8 cellular contexts compared by ENCODE assay signal in genomic region chr10:68720793-68721672, GRCh38. TPM values are rescaled to one million over a fixed set of nuclear protein-coding genes. Genes with fewer than 3 reads are reported as not detected.
DNase-seq lines count a peak whose midpoint lies in the region; ATAC-seq and TF ChIP-seq lines count a peak whose summit lies in the region.

Gene CCAR1 (plus strand): TSS chr10:68721239. CDS start chr10:68722505, 1,266 bp downstream.

- 1% methylated on average over 41 to 57 of the region's 72 CpGs for WGBS in GM23248 (ENCODE audit: low coverage in 1 of 2, low lambda C conversion rate in 2 of 2, missing lambda C conversion rate in 2 of 2), 2 experiments
- WGBS in esophagus squamous epithelium, 2 donors: 0% methylated on average over 27 to 39 of the region's 72 CpGs

- no peaks in the 10 kb centered on the region for H3K9me2 ChIP-seq in GM23248 (ENCODE audit: insufficient read depth)

- peaks cover 49% of the 10 kb centered on the region for H3K79me2 ChIP-seq in DND-41 (ENCODE audit: insufficient read depth, low read length)
- H3K79me2 ChIP-seq in GM23248 (ENCODE audit: insufficient read depth): peaks cover 50% of the 10 kb centered on the region

- H3K9ac ChIP-seq in DND-41 (ENCODE audit: low read depth, low read length) (peak within 1 kb of the TSS; percentile 97), GM23248 (peak within 1 kb of the TSS; percentile 90)

- H3K27ac ChIP-seq in DND-41 (ENCODE audit: low read length): peak within 1 kb of the TSS; percentile 80
- peak within 1 kb of the TSS; percentile 84 for H3K27ac ChIP-seq in GM23248
- H3K27ac ChIP-seq in esophagus squamous epithelium: peak within 1 kb of the TSS; percentile 92 to 93 (median 92)

- H3F3A ChIP-seq in GM23248 (ENCODE audit: insufficient read depth): no peaks in the 10 kb centered on the region

- ATAC-seq in DND-41 (ENCODE audit: insufficient read depth, low read depth): peak; percentile 98

- DNase-seq in DND-41 (peak; percentile 98), GM23248 (peak; percentile 99), Kasumi-1 (lab: John Stamatoyannopoulos, UW) (peak; percentile 100), RPMI7951 (ENCODE audit: low read depth) (peak; percentile 98), esophagus squamous epithelium (lab: John Stamatoyannopoulos, UW) (peak; percentile 87), myocyte (ENCODE audit: low read depth) (peak; percentile 99)
- DNase-seq in activated T-helper 1 cell treated with anti-CD3 and anti-CD28 coated beads, Interleukin-12 subunit alpha, Interleukin-12 subunit beta, Interleukin-2, Interleukin-4 antibody, amounts not matched to agents 30 ng/mL and 10 ng/mL and 1 ng/mL, durations not matched to agents 14 hours and 24 hours and 36 hours (ENCODE audit: low spot score): peak; percentile 95
- peak; percentile 92 to 98 for DNase-seq in stimulated activated CD8-positive, alpha-beta memory T cell treated with anti-CD3 and anti-CD28 coated beads, Interleukin-7, amount 100 ng/mL, for 48 hours (ENCODE audit: extremely low read depth in 1 of 2, low read depth in 1 of 2)

- intact Hi-C loops in activated T-helper 1 cell treated with anti-CD3 and anti-CD28 coated beads, Interleukin-12 subunit alpha, Interleukin-12 subunit beta, Interleukin-2, Interleukin-4 antibody, amounts not matched to agents 30 ng/mL and 10 ng/mL and 1 ng/mL, durations not matched to agents 14 hours and 24 hours and 36 hours (cut with micrococcal nuclease): loop anchor here (1.0 to 10.0 kb wide), 8 partner anchors 120 to 464 kb away; partner anchors contain the start of genes DDX21, DDX50, DNA2 and HNRNPH3
- intact Hi-C loops in esophagus squamous epithelium (cut with DNase I): no loop called here

- H3K4me1 Mint-ChIP-seq in activated T-helper 1 cell treated with anti-CD3 and anti-CD28 coated beads, Interleukin-12 subunit alpha, Interleukin-12 subunit beta, Interleukin-2, Interleukin-4 antibody, amounts not matched to agents 30 ng/mL and 10 ng/mL and 1 ng/mL, durations not matched to agents 14 hours and 24 hours and 36 hours (ENCODE audit: low read depth): peaks cover 14% of the 10 kb centered on the region

- in situ Hi-C loops in GM23248 (cut with MboI): loop anchor here (10.0 kb wide), 1 partner anchor 166 kb away; no protein-coding TSS in a partner anchor

- H3K36me3 ChIP-seq in DND-41 (ENCODE audit: insufficient read depth, low read length) (peaks cover 37% of the 10 kb centered on the region), GM23248 (ENCODE audit: low read depth) (peaks cover 10% of the 10 kb centered on the region; the same call in 1 of the 2 replicates), esophagus squamous epithelium (peaks cover 0 to 32% (median 10%) of the 10 kb centered on the region in 3 donors)

- no peaks in the 10 kb centered on the region for H3K27me3 ChIP-seq in DND-41 (ENCODE audit: insufficient read depth, low read length, poor library complexity)
- no peaks in the 10 kb centered on the region for H3K27me3 ChIP-seq in GM23248 (replicated peaks; ENCODE audit: insufficient read depth)
- no peaks in the 10 kb centered on the region for H3K27me3 ChIP-seq in esophagus squamous epithelium

- TF ChIP-seq CTCF in DND-41 (IDR thresholded peaks at IDR 0.05; ENCODE audit: borderline replicate concordance, extremely low read depth, low read length, poor library complexity, severe bottlenecking): no peak
- no peak for TF ChIP-seq CTCF in esophagus squamous epithelium (IDR thresholded peaks at IDR 0.05)

- H3K9me3 ChIP-seq in DND-41 (ENCODE audit: insufficient read depth, low read length, severe bottlenecking) (no peaks in the 10 kb centered on the region), GM23248 (ENCODE audit: low read depth) (no peaks in the 10 kb centered on the region), esophagus squamous epithelium (no peaks in the 10 kb centered on the region)

- peak within 1 kb of the TSS; percentile 77 for H2AFZ ChIP-seq in DND-41 (ENCODE audit: low read depth, low read length)
- peak within 1 kb of the TSS; percentile 86 for H2AFZ ChIP-seq in GM23248

- H3K36me3 Mint-ChIP-seq in activated T-helper 1 cell treated with anti-CD3 and anti-CD28 coated beads, Interleukin-12 subunit alpha, Interleukin-12 subunit beta, Interleukin-2, Interleukin-4 antibody, amounts not matched to agents 30 ng/mL and 10 ng/mL and 1 ng/mL, durations not matched to agents 14 hours and 24 hours and 36 hours (ENCODE audit: low read depth): peaks cover 19% of the 10 kb centered on the region

- H3K4me3 ChIP-seq in DND-41 (ENCODE audit: low read depth in 1 of 2, low read length in 2 of 2) (peak within 1 kb of the TSS; percentile 90 to 92), GM23248 (peak within 1 kb of the TSS; percentile 88), esophagus squamous epithelium (peak within 1 kb of the TSS; percentile 77 to 94 (median 82))

- H3K27me3 Mint-ChIP-seq in activated T-helper 1 cell treated with anti-CD3 and anti-CD28 coated beads, Interleukin-12 subunit alpha, Interleukin-12 subunit beta, Interleukin-2, Interleukin-4 antibody, amounts not matched to agents 30 ng/mL and 10 ng/mL and 1 ng/mL, durations not matched to agents 14 hours and 24 hours and 36 hours (ENCODE audit: insufficient read depth): peaks cover 2% of the 10 kb centered on the region

- H3K4me3 Mint-ChIP-seq in activated T-helper 1 cell treated with anti-CD3 and anti-CD28 coated beads, Interleukin-12 subunit alpha, Interleukin-12 subunit beta, Interleukin-2, Interleukin-4 antibody, amounts not matched to agents 30 ng/mL and 10 ng/mL and 1 ng/mL, durations not matched to agents 14 hours and 24 hours and 36 hours: peak within 1 kb of the TSS; percentile 90

- peak in 3 of 4 donors; percentile 56 to 71 (median 65) for TF ChIP-seq POLR2A in esophagus squamous epithelium (IDR thresholded peaks at IDR 0.05)

- no peaks in the 10 kb centered on the region for H4K20me1 ChIP-seq in DND-41 (ENCODE audit: insufficient read depth, low read length)
- no peaks in the 10 kb centered on the region for H4K20me1 ChIP-seq in GM23248 (ENCODE audit: insufficient read depth)

- no peaks in the 10 kb centered on the region for H3K9me3 Mint-ChIP-seq in activated T-helper 1 cell treated with anti-CD3 and anti-CD28 coated beads, Interleukin-12 subunit alpha, Interleukin-12 subunit beta, Interleukin-2, Interleukin-4 antibody, amounts not matched to agents 30 ng/mL and 10 ng/mL and 1 ng/mL, durations not matched to agents 14 hours and 24 hours and 36 hours

- H3K4me1 ChIP-seq in DND-41 (ENCODE audit: insufficient read depth, low read length) (peaks cover 30% of the 10 kb centered on the region), GM23248 (ENCODE audit: insufficient read depth) (peaks cover 9% of the 10 kb centered on the region), esophagus squamous epithelium (peaks cover 9 to 17% (median 11%) of the 10 kb centered on the region in 3 donors)

- H3K27ac Mint-ChIP-seq in activated T-helper 1 cell treated with anti-CD3 and anti-CD28 coated beads, Interleukin-12 subunit alpha, Interleukin-12 subunit beta, Interleukin-2, Interleukin-4 antibody, amounts not matched to agents 30 ng/mL and 10 ng/mL and 1 ng/mL, durations not matched to agents 14 hours and 24 hours and 36 hours: peak within 1 kb of the TSS; percentile 98

- peak within 1 kb of the TSS; percentile 81 for H3K4me2 ChIP-seq in DND-41 (ENCODE audit: insufficient read depth, low read length)
- peak within 1 kb of the TSS; percentile 95 for H3K4me2 ChIP-seq in GM23248 (ENCODE audit: unreplicated experiment)

RNA-seq across cellular contexts. Expression of gene CCAR1, which starts in this region (rescaled TPM):
- total RNA-seq in GM23248 (2014; rRNA removed; shearing (Covaris generic)): 32.4 and 37.9 TPM in 2 replicates
- polyA plus RNA-seq in GM23248 (2016; fragmentation: Nextera tagmentation; extraction: Ambion mirVana): 53.0 and 53.2 TPM in 2 replicates
- 34.8 and 55.2 TPM in 2 replicates for total RNA-seq in RPMI7951 (2014; rRNA removed; shearing (Covaris generic))
- total RNA-seq in activated T-helper 1 cell treated with anti-CD3 and anti-CD28 coated beads, Interleukin-12 subunit alpha, Interleukin-12 subunit beta, Interleukin-2, Interleukin-4 antibody, amounts not matched to agents 30 ng/mL and 10 ng/mL and 1 ng/mL, durations not matched to agents 14 hours and 24 hours and 36 hours: 102 and 106 TPM in 2 replicates
- total RNA-seq in esophagus squamous epithelium: 10 to 100 TPM; 30.4 to 60.1 (median 44.1) TPM
- total RNA-seq in myocyte: 42.1 and 44.2 TPM in 2 replicates
- polyA plus RNA-seq in myocyte (2012): 29.8 TPM

Comparison
In these comparisons a context has a peak if more than half of its experiments do, and no peak if none do; other contexts are left out.
1. Peak in every context shown above with its lines: DNase-seq, ATAC-seq, H3K4me3 ChIP-seq and H3K27ac ChIP-seq.